Comparison of ENCODE assay signal across 26 cellular contexts in genomic region chr1:195568389-195568788, GRCh38.
"Had no signal": no experiment of that assay in that cellular context is flagged by ENCODE, and none has a peak within 500 bp of the region (broad histone marks: within the 10 kb centered on the region; RNA-seq: fewer than 3 reads in every experiment).

No MANE protein-coding gene starts in this region.

- H3K9me3 ChIP-seq: esophagus squamous epithelium, gastrocnemius medialis, ovary, sigmoid colon, thoracic aorta, upper lobe of left lung had no signal

- H2AFZ ChIP-seq: neural progenitor cell had no signal

- H3K27ac Mint-ChIP-seq: naive thymus-derived CD4-positive, alpha-beta T cell; nephron; neural progenitor cell; stimulated activated effector memory CD8-positive, alpha-beta T cell treated with anti-CD3 and anti-CD28 coated beads, Interleukin-12 subunit alpha, Interleukin-12 subunit beta, amount 100 ng/mL, for 72 hours; stimulated activated naive CD8-positive, alpha-beta T cell treated with anti-CD3 and anti-CD28 coated beads, Interleukin-15, Interleukin-2, amounts not matched to agents 100 ng/mL and 50 ng/mL, for 24 hours had no signal

- H3K4me2 ChIP-seq: neural progenitor cell had no signal

- H3K36me3 Mint-ChIP-seq: naive thymus-derived CD4-positive, alpha-beta T cell; neural progenitor cell; stimulated activated effector memory CD8-positive, alpha-beta T cell treated with anti-CD3 and anti-CD28 coated beads, Interleukin-12 subunit alpha, Interleukin-12 subunit beta, amount 100 ng/mL, for 72 hours had no signal

- H3K27me3 Mint-ChIP-seq: naive thymus-derived CD4-positive, alpha-beta T cell; stimulated activated naive CD8-positive, alpha-beta T cell treated with anti-CD3 and anti-CD28 coated beads, Interleukin-15, Interleukin-2, amounts not matched to agents 100 ng/mL and 50 ng/mL, for 24 hours had no signal

- ATAC-seq: gastrocnemius medialis; left lung; naive thymus-derived CD4-positive, alpha-beta T cell; psoas muscle; right cardiac atrium; stimulated activated effector memory CD8-positive, alpha-beta T cell treated with anti-CD3 and anti-CD28 coated beads, Interleukin-12 subunit alpha, Interleukin-12 subunit beta, amount 100 ng/mL, for 72 hours had no signal

- H3K9me3 Mint-ChIP-seq: stimulated activated naive CD8-positive, alpha-beta T cell treated with anti-CD3 and anti-CD28 coated beads, Interleukin-15, Interleukin-2, amounts not matched to agents 100 ng/mL and 50 ng/mL, for 24 hours had no signal

- DNase-seq: dermis blood vessel endothelial cell; effector memory CD4-positive, alpha-beta T cell; erythroblast; esophagus squamous epithelium; gastrocnemius medialis; head of caudate nucleus; kidney; left lung; mesendoderm; midbrain; naive thymus-derived CD4-positive, alpha-beta T cell; ovary; posterior cingulate gyrus; psoas muscle; right cardiac atrium; sigmoid colon; stimulated activated CD4-positive, alpha-beta T cell treated with anti-CD3 and anti-CD28 coated beads, Interleukin-2, amount 100 ng/mL, for 24 hours; stimulated activated CD4-positive, alpha-beta T cell treated with anti-CD3 and anti-CD28 coated beads, Interleukin-4, amount 100 ng/mL, for 24 hours; upper lobe of left lung had no signal

- H3K9ac ChIP-seq: neural progenitor cell had no signal

- H3K4me3 Mint-ChIP-seq: naive thymus-derived CD4-positive, alpha-beta T cell; nephron; neural progenitor cell; stimulated activated effector memory CD8-positive, alpha-beta T cell treated with anti-CD3 and anti-CD28 coated beads, Interleukin-12 subunit alpha, Interleukin-12 subunit beta, amount 100 ng/mL, for 72 hours; stimulated activated naive CD8-positive, alpha-beta T cell treated with anti-CD3 and anti-CD28 coated beads, Interleukin-15, Interleukin-2, amounts not matched to agents 100 ng/mL and 50 ng/mL, for 24 hours had no signal

- H3K4me1 Mint-ChIP-seq: naive thymus-derived CD4-positive, alpha-beta T cell; nephron; neural progenitor cell; stimulated activated effector memory CD8-positive, alpha-beta T cell treated with anti-CD3 and anti-CD28 coated beads, Interleukin-12 subunit alpha, Interleukin-12 subunit beta, amount 100 ng/mL, for 72 hours had no signal

- H3K27me3 ChIP-seq: esophagus squamous epithelium, gastrocnemius medialis, left lung, neural progenitor cell, ovary, sigmoid colon, tibial nerve, upper lobe of left lung had no signal

- H3K4me1 ChIP-seq: esophagus squamous epithelium, gastrocnemius medialis, left lung, neural progenitor cell, psoas muscle, sigmoid colon, tibial nerve, upper lobe of left lung had no signal

- H3K4me3 ChIP-seq: coronary artery, esophagus squamous epithelium, gastrocnemius medialis, left lung, neural progenitor cell, ovary, psoas muscle, sigmoid colon, thoracic aorta, tibial nerve, upper lobe of left lung had no signal

- H3K36me3 ChIP-seq: gastrocnemius medialis, left lung, neural progenitor cell, ovary, sigmoid colon, thoracic aorta, tibial nerve, upper lobe of left lung had no signal

- H3K27ac ChIP-seq: coronary artery, esophagus squamous epithelium, gastrocnemius medialis, left lung, neural progenitor cell, ovary, psoas muscle, sigmoid colon, thoracic aorta, tibial nerve, upper lobe of left lung had no signal
